In the genomic region with DNA sequence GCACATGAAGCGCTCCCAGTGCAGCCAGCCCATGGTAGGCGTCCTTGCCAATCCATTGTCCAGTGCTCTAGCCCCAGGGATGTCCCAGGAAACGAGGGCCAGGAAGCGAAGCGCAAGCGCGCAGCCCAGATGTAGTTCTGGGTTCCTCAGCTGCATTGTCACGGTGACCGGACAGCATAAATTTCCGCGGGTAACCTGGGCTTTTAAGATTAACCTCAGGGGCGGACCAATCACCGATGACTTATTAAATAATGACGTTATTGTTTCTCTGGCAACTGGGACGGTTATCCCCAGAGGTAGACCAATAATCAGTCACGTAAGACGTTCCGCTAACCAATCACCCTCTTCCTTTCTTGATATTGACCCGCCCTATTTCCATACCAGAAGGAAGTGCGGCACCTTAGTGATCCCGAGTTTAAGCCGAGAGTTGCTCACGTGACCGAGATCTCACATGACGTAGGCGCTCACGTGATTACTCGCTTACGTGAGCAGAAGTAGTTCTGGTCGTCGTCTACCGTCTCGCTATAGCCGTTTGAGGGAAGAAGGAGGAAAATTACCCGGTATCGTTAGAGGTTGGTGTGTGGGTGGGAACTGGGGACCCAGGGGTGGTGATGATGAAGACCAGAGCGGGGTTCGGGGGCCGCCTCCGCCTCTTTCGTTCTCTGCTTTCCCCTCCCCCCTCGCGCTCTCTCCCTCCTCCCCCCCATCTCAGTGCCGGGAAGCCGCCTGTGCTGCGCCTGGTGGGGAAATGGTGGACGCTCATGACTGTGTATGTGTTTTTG, we compare ENCODE assay signal across 1 cellular context.
TF ChIP-seq lines count a peak whose summit lies in the region.

A gene (minus strand): TSS at position 178 of the 782 bp plus-strand sequence. CDS start 22 bp downstream, at position 156.
A gene with protein sequence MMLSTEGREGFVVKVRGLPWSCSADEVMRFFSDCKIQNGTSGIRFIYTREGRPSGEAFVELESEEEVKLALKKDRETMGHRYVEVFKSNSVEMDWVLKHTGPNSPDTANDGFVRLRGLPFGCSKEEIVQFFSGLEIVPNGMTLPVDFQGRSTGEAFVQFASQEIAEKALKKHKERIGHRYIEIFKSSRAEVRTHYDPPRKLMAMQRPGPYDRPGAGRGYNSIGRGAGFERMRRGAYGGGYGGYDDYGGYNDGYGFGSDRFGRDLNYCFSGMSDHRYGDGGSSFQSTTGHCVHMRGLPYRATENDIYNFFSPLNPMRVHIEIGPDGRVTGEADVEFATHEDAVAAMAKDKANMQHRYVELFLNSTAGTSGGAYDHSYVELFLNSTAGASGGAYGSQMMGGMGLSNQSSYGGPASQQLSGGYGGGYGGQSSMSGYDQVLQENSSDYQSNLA (plus strand): TSS at position 475 of the 782 bp plus-strand sequence. CDS start 3,767 bp downstream, outside the sequence.

TF ChIP-seq in GM12878, 131 proteins besides CTCF, POLR2A, EP300 and RAD21 (continued from another document):
- TF ChIP-seq, protein P1, sequence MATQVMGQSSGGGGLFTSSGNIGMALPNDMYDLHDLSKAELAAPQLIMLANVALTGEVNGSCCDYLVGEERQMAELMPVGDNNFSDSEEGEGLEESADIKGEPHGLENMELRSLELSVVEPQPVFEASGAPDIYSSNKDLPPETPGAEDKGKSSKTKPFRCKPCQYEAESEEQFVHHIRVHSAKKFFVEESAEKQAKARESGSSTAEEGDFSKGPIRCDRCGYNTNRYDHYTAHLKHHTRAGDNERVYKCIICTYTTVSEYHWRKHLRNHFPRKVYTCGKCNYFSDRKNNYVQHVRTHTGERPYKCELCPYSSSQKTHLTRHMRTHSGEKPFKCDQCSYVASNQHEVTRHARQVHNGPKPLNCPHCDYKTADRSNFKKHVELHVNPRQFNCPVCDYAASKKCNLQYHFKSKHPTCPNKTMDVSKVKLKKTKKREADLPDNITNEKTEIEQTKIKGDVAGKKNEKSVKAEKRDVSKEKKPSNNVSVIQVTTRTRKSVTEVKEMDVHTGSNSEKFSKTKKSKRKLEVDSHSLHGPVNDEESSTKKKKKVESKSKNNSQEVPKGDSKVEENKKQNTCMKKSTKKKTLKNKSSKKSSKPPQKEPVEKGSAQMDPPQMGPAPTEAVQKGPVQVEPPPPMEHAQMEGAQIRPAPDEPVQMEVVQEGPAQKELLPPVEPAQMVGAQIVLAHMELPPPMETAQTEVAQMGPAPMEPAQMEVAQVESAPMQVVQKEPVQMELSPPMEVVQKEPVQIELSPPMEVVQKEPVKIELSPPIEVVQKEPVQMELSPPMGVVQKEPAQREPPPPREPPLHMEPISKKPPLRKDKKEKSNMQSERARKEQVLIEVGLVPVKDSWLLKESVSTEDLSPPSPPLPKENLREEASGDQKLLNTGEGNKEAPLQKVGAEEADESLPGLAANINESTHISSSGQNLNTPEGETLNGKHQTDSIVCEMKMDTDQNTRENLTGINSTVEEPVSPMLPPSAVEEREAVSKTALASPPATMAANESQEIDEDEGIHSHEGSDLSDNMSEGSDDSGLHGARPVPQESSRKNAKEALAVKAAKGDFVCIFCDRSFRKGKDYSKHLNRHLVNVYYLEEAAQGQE (IDR thresholded peaks at IDR 0.05; ENCODE audit: low read depth, low read length) = no peak
- TF ChIP-seq SMAD1 (IDR thresholded peaks at IDR 0.05; ENCODE audit: low read depth, partially characterized antibody) (peak; percentile 53), ZNF217 (IDR thresholded peaks at IDR 0.05) (no peak), POLR2AphosphoS5 (IDR thresholded peaks at IDR 0.05; ENCODE audit: low read length) (peak; percentile 81), SREBF1 (IDR thresholded peaks at IDR 0.05; ENCODE audit: low read length) (no peak), STAT1 (conservative IDR thresholded peaks at IDR 0.05) (no peak)
- TF ChIP-seq, protein P2, sequence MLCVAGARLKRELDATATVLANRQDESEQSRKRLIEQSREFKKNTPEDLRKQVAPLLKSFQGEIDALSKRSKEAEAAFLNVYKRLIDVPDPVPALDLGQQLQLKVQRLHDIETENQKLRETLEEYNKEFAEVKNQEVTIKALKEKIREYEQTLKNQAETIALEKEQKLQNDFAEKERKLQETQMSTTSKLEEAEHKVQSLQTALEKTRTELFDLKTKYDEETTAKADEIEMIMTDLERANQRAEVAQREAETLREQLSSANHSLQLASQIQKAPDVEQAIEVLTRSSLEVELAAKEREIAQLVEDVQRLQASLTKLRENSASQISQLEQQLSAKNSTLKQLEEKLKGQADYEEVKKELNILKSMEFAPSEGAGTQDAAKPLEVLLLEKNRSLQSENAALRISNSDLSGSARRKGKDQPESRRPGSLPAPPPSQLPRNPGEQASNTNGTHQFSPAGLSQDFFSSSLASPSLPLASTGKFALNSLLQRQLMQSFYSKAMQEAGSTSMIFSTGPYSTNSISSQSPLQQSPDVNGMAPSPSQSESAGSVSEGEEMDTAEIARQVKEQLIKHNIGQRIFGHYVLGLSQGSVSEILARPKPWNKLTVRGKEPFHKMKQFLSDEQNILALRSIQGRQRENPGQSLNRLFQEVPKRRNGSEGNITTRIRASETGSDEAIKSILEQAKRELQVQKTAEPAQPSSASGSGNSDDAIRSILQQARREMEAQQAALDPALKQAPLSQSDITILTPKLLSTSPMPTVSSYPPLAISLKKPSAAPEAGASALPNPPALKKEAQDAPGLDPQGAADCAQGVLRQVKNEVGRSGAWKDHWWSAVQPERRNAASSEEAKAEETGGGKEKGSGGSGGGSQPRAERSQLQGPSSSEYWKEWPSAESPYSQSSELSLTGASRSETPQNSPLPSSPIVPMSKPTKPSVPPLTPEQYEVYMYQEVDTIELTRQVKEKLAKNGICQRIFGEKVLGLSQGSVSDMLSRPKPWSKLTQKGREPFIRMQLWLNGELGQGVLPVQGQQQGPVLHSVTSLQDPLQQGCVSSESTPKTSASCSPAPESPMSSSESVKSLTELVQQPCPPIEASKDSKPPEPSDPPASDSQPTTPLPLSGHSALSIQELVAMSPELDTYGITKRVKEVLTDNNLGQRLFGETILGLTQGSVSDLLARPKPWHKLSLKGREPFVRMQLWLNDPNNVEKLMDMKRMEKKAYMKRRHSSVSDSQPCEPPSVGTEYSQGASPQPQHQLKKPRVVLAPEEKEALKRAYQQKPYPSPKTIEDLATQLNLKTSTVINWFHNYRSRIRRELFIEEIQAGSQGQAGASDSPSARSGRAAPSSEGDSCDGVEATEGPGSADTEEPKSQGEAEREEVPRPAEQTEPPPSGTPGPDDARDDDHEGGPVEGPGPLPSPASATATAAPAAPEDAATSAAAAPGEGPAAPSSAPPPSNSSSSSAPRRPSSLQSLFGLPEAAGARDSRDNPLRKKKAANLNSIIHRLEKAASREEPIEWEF (IDR thresholded peaks at IDR 0.05; ENCODE audit: insufficient replicate concordance, low read depth, low read length) = no peak
